Comparison of ENCODE assay signal across 2 cellular contexts in the genomic region with DNA sequence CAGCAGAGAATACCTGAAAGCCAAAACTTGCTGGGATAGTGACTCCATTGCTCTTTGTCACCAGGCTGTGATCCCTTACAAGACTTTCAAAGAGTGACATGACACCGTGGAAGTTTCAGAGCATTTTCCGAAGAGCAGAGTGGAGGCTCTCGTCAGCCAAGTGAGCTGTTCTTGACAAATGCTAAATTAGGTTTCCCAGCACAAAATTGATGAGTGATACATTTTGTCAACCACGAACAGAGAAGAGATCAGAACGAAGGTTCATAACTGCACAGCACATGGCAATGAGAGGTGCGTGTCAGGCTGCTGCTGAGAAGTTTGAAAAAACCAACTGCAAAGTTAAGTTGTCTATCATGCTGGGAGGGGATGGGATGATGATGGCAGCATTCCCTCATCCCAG.
TF ChIP-seq lines count a peak whose summit lies in the region.

No MANE protein-coding gene starts in this region.

TF ChIP-seq in liver, 16 proteins besides CTCF, POLR2A, EP300 and RAD21 (continued from another document):
- TF ChIP-seq, protein P1, sequence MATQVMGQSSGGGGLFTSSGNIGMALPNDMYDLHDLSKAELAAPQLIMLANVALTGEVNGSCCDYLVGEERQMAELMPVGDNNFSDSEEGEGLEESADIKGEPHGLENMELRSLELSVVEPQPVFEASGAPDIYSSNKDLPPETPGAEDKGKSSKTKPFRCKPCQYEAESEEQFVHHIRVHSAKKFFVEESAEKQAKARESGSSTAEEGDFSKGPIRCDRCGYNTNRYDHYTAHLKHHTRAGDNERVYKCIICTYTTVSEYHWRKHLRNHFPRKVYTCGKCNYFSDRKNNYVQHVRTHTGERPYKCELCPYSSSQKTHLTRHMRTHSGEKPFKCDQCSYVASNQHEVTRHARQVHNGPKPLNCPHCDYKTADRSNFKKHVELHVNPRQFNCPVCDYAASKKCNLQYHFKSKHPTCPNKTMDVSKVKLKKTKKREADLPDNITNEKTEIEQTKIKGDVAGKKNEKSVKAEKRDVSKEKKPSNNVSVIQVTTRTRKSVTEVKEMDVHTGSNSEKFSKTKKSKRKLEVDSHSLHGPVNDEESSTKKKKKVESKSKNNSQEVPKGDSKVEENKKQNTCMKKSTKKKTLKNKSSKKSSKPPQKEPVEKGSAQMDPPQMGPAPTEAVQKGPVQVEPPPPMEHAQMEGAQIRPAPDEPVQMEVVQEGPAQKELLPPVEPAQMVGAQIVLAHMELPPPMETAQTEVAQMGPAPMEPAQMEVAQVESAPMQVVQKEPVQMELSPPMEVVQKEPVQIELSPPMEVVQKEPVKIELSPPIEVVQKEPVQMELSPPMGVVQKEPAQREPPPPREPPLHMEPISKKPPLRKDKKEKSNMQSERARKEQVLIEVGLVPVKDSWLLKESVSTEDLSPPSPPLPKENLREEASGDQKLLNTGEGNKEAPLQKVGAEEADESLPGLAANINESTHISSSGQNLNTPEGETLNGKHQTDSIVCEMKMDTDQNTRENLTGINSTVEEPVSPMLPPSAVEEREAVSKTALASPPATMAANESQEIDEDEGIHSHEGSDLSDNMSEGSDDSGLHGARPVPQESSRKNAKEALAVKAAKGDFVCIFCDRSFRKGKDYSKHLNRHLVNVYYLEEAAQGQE (IDR thresholded peaks at IDR 0.05): no peak
- no peak for TF ChIP-seq YY1 (IDR thresholded peaks at IDR 0.05)
- no peak for TF ChIP-seq EGR1 (IDR thresholded peaks at IDR 0.05; ENCODE audit: low read depth in 2 of 2)
- no peak for TF ChIP-seq NR2F2 (IDR thresholded peaks at IDR 0.05)
- TF ChIP-seq, protein P2, sequence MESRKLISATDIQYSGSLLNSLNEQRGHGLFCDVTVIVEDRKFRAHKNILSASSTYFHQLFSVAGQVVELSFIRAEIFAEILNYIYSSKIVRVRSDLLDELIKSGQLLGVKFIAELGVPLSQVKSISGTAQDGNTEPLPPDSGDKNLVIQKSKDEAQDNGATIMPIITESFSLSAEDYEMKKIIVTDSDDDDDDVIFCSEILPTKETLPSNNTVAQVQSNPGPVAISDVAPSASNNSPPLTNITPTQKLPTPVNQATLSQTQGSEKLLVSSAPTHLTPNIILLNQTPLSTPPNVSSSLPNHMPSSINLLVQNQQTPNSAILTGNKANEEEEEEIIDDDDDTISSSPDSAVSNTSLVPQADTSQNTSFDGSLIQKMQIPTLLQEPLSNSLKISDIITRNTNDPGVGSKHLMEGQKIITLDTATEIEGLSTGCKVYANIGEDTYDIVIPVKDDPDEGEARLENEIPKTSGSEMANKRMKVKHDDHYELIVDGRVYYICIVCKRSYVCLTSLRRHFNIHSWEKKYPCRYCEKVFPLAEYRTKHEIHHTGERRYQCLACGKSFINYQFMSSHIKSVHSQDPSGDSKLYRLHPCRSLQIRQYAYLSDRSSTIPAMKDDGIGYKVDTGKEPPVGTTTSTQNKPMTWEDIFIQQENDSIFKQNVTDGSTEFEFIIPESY (IDR thresholded peaks at IDR 0.05): no peak
- no peak for TF ChIP-seq FOXA2 (IDR thresholded peaks at IDR 0.05)
- no peak for TF ChIP-seq TAF1 (conservative IDR thresholded peaks at IDR 0.05)
- no peak for TF ChIP-seq GABPA (IDR thresholded peaks at IDR 0.05 in 1 of 2, conservative IDR thresholded peaks at IDR 0.05 in 1 of 2)

TF ChIP-seq in HepG2, 621 proteins besides CTCF, POLR2A, EP300 and RAD21 (continued from another document):
- TF ChIP-seq, protein P2 (CRISPR knock-in tag; IDR thresholded peaks at IDR 0.05): no peak
- TF ChIP-seq, protein P3, sequence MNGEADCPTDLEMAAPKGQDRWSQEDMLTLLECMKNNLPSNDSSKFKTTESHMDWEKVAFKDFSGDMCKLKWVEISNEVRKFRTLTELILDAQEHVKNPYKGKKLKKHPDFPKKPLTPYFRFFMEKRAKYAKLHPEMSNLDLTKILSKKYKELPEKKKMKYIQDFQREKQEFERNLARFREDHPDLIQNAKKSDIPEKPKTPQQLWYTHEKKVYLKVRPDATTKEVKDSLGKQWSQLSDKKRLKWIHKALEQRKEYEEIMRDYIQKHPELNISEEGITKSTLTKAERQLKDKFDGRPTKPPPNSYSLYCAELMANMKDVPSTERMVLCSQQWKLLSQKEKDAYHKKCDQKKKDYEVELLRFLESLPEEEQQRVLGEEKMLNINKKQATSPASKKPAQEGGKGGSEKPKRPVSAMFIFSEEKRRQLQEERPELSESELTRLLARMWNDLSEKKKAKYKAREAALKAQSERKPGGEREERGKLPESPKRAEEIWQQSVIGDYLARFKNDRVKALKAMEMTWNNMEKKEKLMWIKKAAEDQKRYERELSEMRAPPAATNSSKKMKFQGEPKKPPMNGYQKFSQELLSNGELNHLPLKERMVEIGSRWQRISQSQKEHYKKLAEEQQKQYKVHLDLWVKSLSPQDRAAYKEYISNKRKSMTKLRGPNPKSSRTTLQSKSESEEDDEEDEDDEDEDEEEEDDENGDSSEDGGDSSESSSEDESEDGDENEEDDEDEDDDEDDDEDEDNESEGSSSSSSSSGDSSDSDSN (CRISPR knock-in tag; IDR thresholded peaks at IDR 0.05): no peak
TF ChIP-seq in HepG2: peak in this region for 0.
